In genomic region chr2:128090909-128091690, GRCh38 we compare ENCODE assay signal across 8 cellular contexts. TPM values are rescaled to one million over a fixed set of nuclear protein-coding genes. Genes with fewer than 3 reads are reported as not detected.
A peak's percentile ranks its signal among the peaks of the same experiment; 100 is the strongest.
DNase-seq lines count a peak whose midpoint lies in the region; ATAC-seq and TF ChIP-seq lines count a peak whose summit lies in the region.

A gene with protein sequence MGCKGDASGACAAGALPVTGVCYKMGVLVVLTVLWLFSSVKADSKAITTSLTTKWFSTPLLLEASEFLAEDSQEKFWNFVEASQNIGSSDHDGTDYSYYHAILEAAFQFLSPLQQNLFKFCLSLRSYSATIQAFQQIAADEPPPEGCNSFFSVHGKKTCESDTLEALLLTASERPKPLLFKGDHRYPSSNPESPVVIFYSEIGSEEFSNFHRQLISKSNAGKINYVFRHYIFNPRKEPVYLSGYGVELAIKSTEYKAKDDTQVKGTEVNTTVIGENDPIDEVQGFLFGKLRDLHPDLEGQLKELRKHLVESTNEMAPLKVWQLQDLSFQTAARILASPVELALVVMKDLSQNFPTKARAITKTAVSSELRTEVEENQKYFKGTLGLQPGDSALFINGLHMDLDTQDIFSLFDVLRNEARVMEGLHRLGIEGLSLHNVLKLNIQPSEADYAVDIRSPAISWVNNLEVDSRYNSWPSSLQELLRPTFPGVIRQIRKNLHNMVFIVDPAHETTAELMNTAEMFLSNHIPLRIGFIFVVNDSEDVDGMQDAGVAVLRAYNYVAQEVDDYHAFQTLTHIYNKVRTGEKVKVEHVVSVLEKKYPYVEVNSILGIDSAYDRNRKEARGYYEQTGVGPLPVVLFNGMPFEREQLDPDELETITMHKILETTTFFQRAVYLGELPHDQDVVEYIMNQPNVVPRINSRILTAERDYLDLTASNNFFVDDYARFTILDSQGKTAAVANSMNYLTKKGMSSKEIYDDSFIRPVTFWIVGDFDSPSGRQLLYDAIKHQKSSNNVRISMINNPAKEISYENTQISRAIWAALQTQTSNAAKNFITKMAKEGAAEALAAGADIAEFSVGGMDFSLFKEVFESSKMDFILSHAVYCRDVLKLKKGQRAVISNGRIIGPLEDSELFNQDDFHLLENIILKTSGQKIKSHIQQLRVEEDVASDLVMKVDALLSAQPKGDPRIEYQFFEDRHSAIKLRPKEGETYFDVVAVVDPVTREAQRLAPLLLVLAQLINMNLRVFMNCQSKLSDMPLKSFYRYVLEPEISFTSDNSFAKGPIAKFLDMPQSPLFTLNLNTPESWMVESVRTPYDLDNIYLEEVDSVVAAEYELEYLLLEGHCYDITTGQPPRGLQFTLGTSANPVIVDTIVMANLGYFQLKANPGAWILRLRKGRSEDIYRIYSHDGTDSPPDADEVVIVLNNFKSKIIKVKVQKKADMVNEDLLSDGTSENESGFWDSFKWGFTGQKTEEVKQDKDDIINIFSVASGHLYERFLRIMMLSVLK (N-terminal part only) (plus strand): TSS chr2:128091200. CDS start chr2:128091358, 158 bp downstream.

- DNase-seq in GM06990 (ENCODE audit: extremely low read depth, insufficient read length) (peak; percentile 95), NCI-H1092 (lab: John Stamatoyannopoulos, UW) (peak; percentile 92), glomerular endothelial cell (ENCODE audit: extremely low read depth, low read depth, low spot score) (peak; percentile 80), occipital lobe (lab: John Stamatoyannopoulos, UW) (peak; percentile 94)

- TF ChIP-seq CTCF in GM06990 (IDR thresholded peaks at IDR 0.05; ENCODE audit: insufficient read depth, low read length, poor library complexity, severe bottlenecking) = no peak

- peak within 1 kb of the TSS; percentile 96 for H3K4me3 Mint-ChIP-seq in activated naive CD4-positive, alpha-beta T cell treated with anti-CD3 and anti-CD28 coated beads, Interleukin-2, amount 50 U/mL, for 24 hours

- H3K27ac Mint-ChIP-seq in activated naive CD4-positive, alpha-beta T cell treated with anti-CD3 and anti-CD28 coated beads, Interleukin-2, amount 50 U/mL, for 24 hours = peak within 1 kb of the TSS; percentile 93

- H3K27ac ChIP-seq in temporal lobe (ENCODE audit: low read depth, low read length) = no peak within 1 kb of the TSS

- H3K27me3 ChIP-seq in GM06990 (replicated peaks; ENCODE audit: control insufficient read depth, insufficient read depth, low read length) = no peaks in the 10 kb centered on the region

- H3K4me3 ChIP-seq in GM06990 (replicated peaks; ENCODE audit: low read depth, low read length) = peak within 1 kb of the TSS; percentile 100

- no peaks in the 10 kb centered on the region for H3K27me3 Mint-ChIP-seq in activated naive CD4-positive, alpha-beta T cell treated with anti-CD3 and anti-CD28 coated beads, Interleukin-2, amount 50 U/mL, for 24 hours

- no peaks in the 10 kb centered on the region for H3K36me3 Mint-ChIP-seq in activated naive CD4-positive, alpha-beta T cell treated with anti-CD3 and anti-CD28 coated beads, Interleukin-2, amount 50 U/mL, for 24 hours

- peaks cover 1% of the 10 kb centered on the region; the same call in 1 of the 2 replicates for H3K36me3 ChIP-seq in GM06990 (ENCODE audit: control insufficient read depth, insufficient read depth, low read length)

- ATAC-seq in HG02588 (IDR thresholded peaks at IDR 0.05; ENCODE audit: unreplicated experiment) = peak; percentile 95
- ATAC-seq in SK-N-SH treated with all-trans-retinoic acid at 6 μM for 48 hours = peak; percentile 98

- no peaks in the 10 kb centered on the region for H3K9me3 Mint-ChIP-seq in activated naive CD4-positive, alpha-beta T cell treated with anti-CD3 and anti-CD28 coated beads, Interleukin-2, amount 50 U/mL, for 24 hours

- H3K4me1 Mint-ChIP-seq in activated naive CD4-positive, alpha-beta T cell treated with anti-CD3 and anti-CD28 coated beads, Interleukin-2, amount 50 U/mL, for 24 hours = peaks cover 46% of the 10 kb centered on the region

TF ChIP-seq in SK-N-SH treated with all-trans-retinoic acid at 6 μM for 48 hours, 23 proteins besides CTCF, POLR2A, EP300 and RAD21:
- no peak for TF ChIP-seq GLIS3 (CRISPR knock-in tag; IDR thresholded peaks at IDR 0.05)
- no peak for TF ChIP-seq PATZ1 (CRISPR knock-in tag; IDR thresholded peaks at IDR 0.05; ENCODE audit: borderline replicate concordance)
- TF ChIP-seq ZFP3 (CRISPR knock-in tag; IDR thresholded peaks at IDR 0.05) = no peak
- TF ChIP-seq ISL1 (CRISPR knock-in tag; IDR thresholded peaks at IDR 0.05) = no peak

RNA-seq across cellular contexts. Expression of the gene that starts here (rescaled TPM):
- total RNA-seq in glomerular endothelial cell (69.0 and 74.0 TPM in 2 replicates), occipital lobe (57.6 TPM), temporal lobe (41.8 TPM)
